Comparison of ENCODE assay signal across 8 cellular contexts in the genomic region with DNA sequence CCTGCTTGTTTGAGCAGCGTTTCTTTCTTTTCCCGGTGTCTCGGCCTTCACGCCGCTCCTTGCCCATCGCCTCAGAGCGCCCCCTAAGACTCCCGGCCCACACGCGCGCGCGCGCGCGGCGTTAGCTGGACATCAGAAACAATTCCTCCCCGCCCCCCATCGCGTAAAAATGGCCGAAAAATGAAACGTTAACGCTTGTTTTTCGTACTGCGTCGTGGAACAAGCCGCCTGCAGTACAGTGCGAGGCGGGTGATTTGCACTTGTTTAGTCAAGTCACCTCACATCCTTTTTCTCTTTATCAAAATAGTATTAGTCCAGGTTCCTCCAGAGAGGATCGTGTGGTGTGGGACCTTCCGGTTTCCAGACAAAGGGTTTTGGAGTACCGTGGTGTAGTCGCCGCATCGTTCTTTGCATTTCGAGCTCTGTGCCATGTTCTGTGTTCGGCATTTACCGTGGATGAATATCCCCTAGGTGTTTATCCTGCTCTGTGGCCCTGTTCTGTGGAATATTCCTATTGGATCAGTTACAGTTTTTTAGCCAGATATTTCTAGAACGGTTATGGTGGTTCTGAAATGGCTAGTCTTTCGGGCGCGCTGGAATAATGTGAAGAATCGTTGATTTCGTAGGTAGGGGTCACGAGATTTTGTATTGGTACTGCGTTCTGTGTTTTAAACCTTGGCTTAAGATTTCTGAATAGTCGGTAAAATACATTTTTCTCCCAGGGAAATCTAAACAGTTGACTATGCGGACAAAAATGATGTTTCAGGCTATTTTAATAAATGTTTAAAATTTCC. TPM values are rescaled to one million over a fixed set of nuclear protein-coding genes. Genes with fewer than 3 reads are reported as not detected.
DNase-seq lines count a peak whose midpoint lies in the region; ATAC-seq, FAIRE-seq and TF ChIP-seq lines count a peak whose summit lies in the region.

No MANE protein-coding gene starts in this region.

- H3K4me2 ChIP-seq in endothelial cell of umbilical vein (ENCODE audit: insufficient read depth, low read length): peak overlapping the region; percentile 96

- no peaks in the 10 kb centered on the region for H3K27me3 Mint-ChIP-seq in activated CD8-positive, alpha-beta memory T cell treated with anti-CD3 and anti-CD28 coated beads, Interleukin-2, amount 10 ng/mL, durations not matched to agents 7 days and 5 days

- CTCF ChIA-PET in activated CD8-positive, alpha-beta memory T cell treated with anti-CD3 and anti-CD28 coated beads, Interleukin-2, amount 10 ng/mL, durations not matched to agents 7 days and 5 days (lab: Charles Lee): interaction anchor here (0.6 to 5.3 kb wide), 10 partner anchors 11 to 715 kb away, joined by 3 to 28 read pairs (median 4); partner anchors contain the start of gene PAIP2
- CTCF ChIA-PET in endothelial cell of umbilical vein (lab: Charles Lee): interaction anchor here (1.0 to 2.4 kb wide), 9 partner anchors 8 to 719 kb away, joined by 3 to 12 read pairs (median 4); partner anchors contain the start of genes HSPA9 and PAIP2

- TF ChIP-seq CTCF in BE2C (IDR thresholded peaks at IDR 0.05; ENCODE audit: low read depth, low read length): peak; percentile 53
- TF ChIP-seq CTCF in endothelial cell of umbilical vein (IDR thresholded peaks at IDR 0.05; ENCODE audit: extremely low read depth in 1 of 2, insufficient read depth in 1 of 2, low read depth in 1 of 2, low read length in 2 of 2): peak; percentile 15 to 55

- H3K36me3 Mint-ChIP-seq in activated CD8-positive, alpha-beta memory T cell treated with anti-CD3 and anti-CD28 coated beads, Interleukin-2, amount 10 ng/mL, durations not matched to agents 7 days and 5 days: peaks cover 29% of the 10 kb centered on the region

- peak; percentile 42 for TF ChIP-seq POLR2A in endothelial cell of umbilical vein (IDR thresholded peaks at IDR 0.05; ENCODE audit: low read depth, low read length)

- H3K4me1 Mint-ChIP-seq in activated CD8-positive, alpha-beta memory T cell treated with anti-CD3 and anti-CD28 coated beads, Interleukin-2, amount 10 ng/mL, durations not matched to agents 7 days and 5 days: peaks cover 46% of the 10 kb centered on the region

- peaks cover 29% of the 10 kb centered on the region for H4K20me1 ChIP-seq in endothelial cell of umbilical vein (replicated peaks; ENCODE audit: control insufficient read depth, extremely low read depth, insufficient read depth, low read length)

- H3K36me3 ChIP-seq in BE2C (peaks cover 19% of the 10 kb centered on the region), endothelial cell of umbilical vein (ENCODE audit: control insufficient read depth in 2 of 2, extremely low read depth in 1 of 2, insufficient read depth in 2 of 2, low read length in 2 of 2) (no peaks in the 10 kb centered on the region)

- peak; percentile 28 for FAIRE-seq in endothelial cell of umbilical vein (lab: Jason Lieb, UNC)

- H3K4me1 ChIP-seq in BE2C (no peaks in the 10 kb centered on the region), endothelial cell of umbilical vein (ENCODE audit: control insufficient read depth, extremely low read depth, insufficient read depth, low read length) (peaks cover 21% of the 10 kb centered on the region)

- no peaks in the 10 kb centered on the region for H3K27me3 ChIP-seq in BE2C
- H3K27me3 ChIP-seq in endothelial cell of umbilical vein (ENCODE audit: control insufficient read depth in 2 of 2, insufficient read depth in 2 of 2, low read length in 2 of 2): no peaks in the 10 kb centered on the region

- H2AFZ ChIP-seq in endothelial cell of umbilical vein (ENCODE audit: low read depth, low read length): no peak overlapping the region

- H3K4me3 ChIP-seq in BE2C (ENCODE audit: low read depth, low read length) (peak overlapping the region; percentile 96), endothelial cell of umbilical vein (replicated peaks in 1 of 3; ENCODE audit: insufficient read depth in 1 of 3, low read depth in 1 of 3, low read length in 3 of 3) (peak overlapping the region; percentile 78 to 93 (median 90))

- dilution Hi-C loops in endothelial cell of umbilical vein (cut with MboI; ENCODE audit: extremely low pct_ligation_motif_present, low sequenced_read_pairs): no loop called here

- DNase-seq in BE2C (peak; percentile 90), NCI-H69 (lab: John Stamatoyannopoulos, UW) (peak; percentile 95), endothelial cell of umbilical vein (ENCODE audit: low read depth, low spot score) (peak; percentile 83), middle frontal gyrus (ENCODE audit: extremely low spot score, low spot score) (peak; percentile 52)
- DNase-seq in activated CD8-positive, alpha-beta memory T cell treated with anti-CD3 and anti-CD28 coated beads, Interleukin-2, amount 10 ng/mL, durations not matched to agents 7 days and 5 days: peak; percentile 76
- peak; percentile 32 for DNase-seq in stimulated activated CD8-positive, alpha-beta memory T cell treated with anti-CD3 and anti-CD28 coated beads, Interleukin-7, amount 100 ng/mL, for 24 hours (ENCODE audit: low read depth)

- ATAC-seq in GM18870 (IDR thresholded peaks at IDR 0.05; ENCODE audit: unreplicated experiment) (peak; percentile 16), HG03196 (IDR thresholded peaks at IDR 0.05; ENCODE audit: unreplicated experiment) (peak; percentile 31)
- ATAC-seq in activated CD8-positive, alpha-beta memory T cell treated with anti-CD3 and anti-CD28 coated beads, Interleukin-2, amount 10 ng/mL, durations not matched to agents 7 days and 5 days: peak; percentile 10

- H3K9me3 ChIP-seq in BE2C (no peaks in the 10 kb centered on the region), endothelial cell of umbilical vein (replicated peaks; ENCODE audit: control insufficient read depth, insufficient read depth, low read length) (no peaks in the 10 kb centered on the region)

- peaks cover 62% of the 10 kb centered on the region for H3K79me2 ChIP-seq in endothelial cell of umbilical vein (ENCODE audit: control insufficient read depth, insufficient read depth, low read length)

- TSS peak; percentile 37 for BruUV-seq in endothelial cell of umbilical vein (replicated peaks; lab: Mats Ljungman, UMichigan)

- peak overlapping the region; percentile 98 for H3K27ac ChIP-seq in endothelial cell of umbilical vein (ENCODE audit: insufficient read depth, low read depth, low read length)

- POLR2A ChIA-PET in endothelial cell of umbilical vein (lab: Charles Lee): interaction anchor here (0.7 to 1.7 kb wide), 4 partner anchors 11 to 751 kb away, joined by 3 to 17 read pairs (median 3); partner anchors contain the start of genes ETF1 and PAIP2

- no peaks in the 10 kb centered on the region for H3K9me1 ChIP-seq in endothelial cell of umbilical vein (replicated peaks; ENCODE audit: control insufficient read depth, extremely low read depth, insufficient read depth, low read length)

- intact Hi-C loops in endothelial cell of umbilical vein (cut with micrococcal nuclease): loop anchor here (1.0 to 5.0 kb wide), 2 partner anchors 20 to 98 kb away; no protein-coding TSS in a partner anchor

- peak overlapping the region; percentile 99 for H3K27ac Mint-ChIP-seq in activated CD8-positive, alpha-beta memory T cell treated with anti-CD3 and anti-CD28 coated beads, Interleukin-2, amount 10 ng/mL, durations not matched to agents 7 days and 5 days

- H3K9me3 Mint-ChIP-seq in activated CD8-positive, alpha-beta memory T cell treated with anti-CD3 and anti-CD28 coated beads, Interleukin-2, amount 10 ng/mL, durations not matched to agents 7 days and 5 days (ENCODE audit: low read depth): no peaks in the 10 kb centered on the region

- peak overlapping the region; percentile 100 for H3K9ac ChIP-seq in endothelial cell of umbilical vein (replicated peaks; ENCODE audit: extremely low read depth, insufficient read depth, low read length)

- peak overlapping the region; percentile 100 for H3K4me3 Mint-ChIP-seq in activated CD8-positive, alpha-beta memory T cell treated with anti-CD3 and anti-CD28 coated beads, Interleukin-2, amount 10 ng/mL, durations not matched to agents 7 days and 5 days

TF ChIP-seq in endothelial cell of umbilical vein, 7 proteins besides CTCF, POLR2A, EP300 and RAD21 (continues in another document):
- TF ChIP-seq MAX (IDR thresholded peaks at IDR 0.05; ENCODE audit: insufficient read depth, insufficient read length): no peak
- TF ChIP-seq MYC (IDR thresholded peaks at IDR 0.05; ENCODE audit: low read depth, low read length): no peak
- TF ChIP-seq EZH2 (IDR thresholded peaks at IDR 0.05; ENCODE audit: borderline replicate concordance, low read depth, low read length, severe bottlenecking): no peak
- TF ChIP-seq GATA2 (IDR thresholded peaks at IDR 0.05; ENCODE audit: insufficient read depth, insufficient read length, low read depth, low read length): no peak

RNA-seq across cellular contexts. Expression of gene MATR3, which starts 1.0 kb away (rescaled TPM):
- 178 TPM for polyA plus RNA-seq in BE2C (2012; ENCODE audit: insufficient read depth, insufficient read length, low read depth)
- total RNA-seq in activated CD8-positive, alpha-beta memory T cell treated with anti-CD3 and anti-CD28 coated beads, Interleukin-2, amount 10 ng/mL, durations not matched to agents 7 days and 5 days: 100 to 1,000 TPM; 149 to 195 TPM
- total RNA-seq in endothelial cell of umbilical vein: 158 and 164 TPM in 2 replicates
- 52.7 and 64.0 TPM in 2 replicates for polyA plus RNA-seq in endothelial cell of umbilical vein
- 56.4 and 66.4 TPM in 2 replicates for polyA plus RNA-seq in endothelial cell of umbilical vein (2011; cell fraction: cytosol; rRNA removed)
- polyA plus RNA-seq in endothelial cell of umbilical vein (2011; cell fraction: nucleus; rRNA removed): 119 and 154 TPM in 2 replicates
- 154 and 212 TPM in 2 replicates for polyA plus RNA-seq in endothelial cell of umbilical vein (2012)
- 251 and 281 TPM in 2 replicates for polyA minus RNA-seq in endothelial cell of umbilical vein
- 119 TPM for polyA minus RNA-seq in endothelial cell of umbilical vein (2011; cell fraction: cytosol; rRNA and poly(A)+ RNA removed)
- polyA minus RNA-seq in endothelial cell of umbilical vein (2011; cell fraction: nucleus; rRNA and poly(A)+ RNA removed): 181 and 260 TPM in 2 replicates

RNA-seq across cellular contexts. Expression of gene PAIP2, which starts 47.1 kb away (rescaled TPM):
- 185 TPM for polyA plus RNA-seq in BE2C (2012; ENCODE audit: insufficient read depth, insufficient read length, low read depth)
- 100 to 1,000 TPM in 1 of 2 experiments, 10 to 100 TPM in 1; 83.4 to 112 TPM for total RNA-seq in activated CD8-positive, alpha-beta memory T cell treated with anti-CD3 and anti-CD28 coated beads, Interleukin-2, amount 10 ng/mL, durations not matched to agents 7 days and 5 days
- total RNA-seq in endothelial cell of umbilical vein: 75.2 and 80.4 TPM in 2 replicates
- 39.1 and 52.1 TPM in 2 replicates for polyA plus RNA-seq in endothelial cell of umbilical vein
- polyA plus RNA-seq in endothelial cell of umbilical vein (2011; cell fraction: cytosol; rRNA removed): 78.7 and 79.3 TPM in 2 replicates
- polyA plus RNA-seq in endothelial cell of umbilical vein (2011; cell fraction: nucleus; rRNA removed): 41.8 and 51.5 TPM in 2 replicates
- 61.5 and 92.1 TPM in 2 replicates for polyA plus RNA-seq in endothelial cell of umbilical vein (2012)
- polyA minus RNA-seq in endothelial cell of umbilical vein: 34.6 and 41.8 TPM in 2 replicates
- polyA minus RNA-seq in endothelial cell of umbilical vein (2011; cell fraction: cytosol; rRNA and poly(A)+ RNA removed): 89.3 TPM
- 47.2 and 49.0 TPM in 2 replicates for polyA minus RNA-seq in endothelial cell of umbilical vein (2011; cell fraction: nucleus; rRNA and poly(A)+ RNA removed)

Comparison
In these comparisons a context has a peak if more than half of its experiments do, and no peak if none do; other contexts are left out.
1. Peak in every context shown above with its lines: DNase-seq, ATAC-seq, H3K4me3 ChIP-seq and H3K27ac ChIP-seq.
2. DNase-seq: peak in every context shown above with its lines; median percentile 95 in NCI-H69; 90 in BE2C; 83 in endothelial cell of umbilical vein; 76 in activated CD8-positive, alpha-beta memory T cell treated with anti-CD3 and anti-CD28 coated beads, Interleukin-2, amount 10 ng/mL, durations not matched to agents 7 days and 5 days; 52 in middle frontal gyrus; 32 in stimulated activated CD8-positive, alpha-beta memory T cell treated with anti-CD3 and anti-CD28 coated beads, Interleukin-7, amount 100 ng/mL, for 24 hours.